8 cellular contexts compared by ENCODE assay signal in the genomic region with DNA sequence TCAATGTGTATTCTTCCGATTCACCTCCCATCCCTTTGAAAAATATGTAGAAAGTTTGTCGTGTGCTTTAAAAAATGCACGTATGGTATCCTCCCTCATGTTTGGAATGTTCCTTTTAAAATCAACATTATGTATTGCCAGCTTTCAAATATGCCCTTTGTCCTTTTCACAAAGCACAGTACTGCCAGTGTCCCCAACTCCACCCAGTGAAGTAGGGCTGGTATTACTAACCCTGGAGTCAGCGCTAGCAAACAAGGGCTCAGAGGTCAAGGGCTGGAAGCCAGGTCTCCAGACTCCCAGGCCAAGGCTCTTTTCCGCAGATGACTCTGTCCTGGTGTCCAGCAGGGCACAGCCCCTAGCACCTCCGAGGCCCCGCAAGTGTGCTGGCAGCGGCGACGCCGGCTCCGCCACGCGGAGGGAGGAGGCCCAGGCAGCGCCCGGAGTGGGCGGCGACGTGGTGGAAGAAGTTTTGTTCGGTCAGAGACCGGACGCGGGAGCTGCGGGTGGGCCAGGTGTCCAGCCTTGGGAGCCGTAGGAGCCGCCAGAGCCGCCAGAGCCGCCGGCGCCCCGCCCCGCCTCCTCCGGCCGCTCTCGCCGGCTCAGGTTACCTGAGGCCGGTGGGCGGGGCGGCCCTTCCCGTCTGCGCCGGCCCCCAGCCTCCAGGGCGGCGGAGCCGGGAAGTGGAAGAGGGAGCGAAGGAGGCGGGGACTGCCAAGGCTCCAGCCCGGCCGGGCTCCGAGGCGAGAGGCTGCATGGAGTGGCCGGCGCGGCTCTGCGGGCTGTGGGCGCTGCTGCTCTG. TPM values are rescaled to one million over a fixed set of nuclear protein-coding genes. Genes with fewer than 3 reads are reported as not detected.
A peak's percentile ranks its signal among the peaks of the same experiment; 100 is the strongest.
DNase-seq lines count a peak whose midpoint lies in the region; ATAC-seq and FAIRE-seq lines count a peak whose summit lies in the region.

A gene (plus strand): TSS at position 720 of the 799 bp plus-strand sequence. CDS start 33 bp downstream, at position 753.

- ATAC-seq in HG03521 (IDR thresholded peaks at IDR 0.05; ENCODE audit: unreplicated experiment) = no peak

- peak; percentile 68 for FAIRE-seq in colon (lab: Jason Lieb, UNC)

- peak; percentile 3 for DNase-seq in DMS153 treated with DMSO at 0.1 percent for 48 hours (lab: John Stamatoyannopoulos, UW; ENCODE audit: unreplicated experiment)
- DNase-seq in H4 (ENCODE audit: low spot score) = peak; percentile 76
- DNase-seq in NCI-H1092 treated with DMSO at 0.1 percent for 48 hours (lab: John Stamatoyannopoulos, UW) = peak; percentile 68
- peak; percentile 2 to 59 for DNase-seq in SW 1271 (lab: John Stamatoyannopoulos, UW)
- peak; percentile 54 for DNase-seq in kidney glomerular epithelial cell (lab: John Stamatoyannopoulos, UW)
- peak; percentile 51 for DNase-seq in stimulated activated CD4-positive, alpha-beta T cell treated with anti-CD3 and anti-CD28 coated beads, Interleukin-15, amount 100 ng/mL, for 24 hours

RNA-seq across cellular contexts. Expression of the gene that starts here (rescaled TPM):
- total RNA-seq in H4 (2014; rRNA removed; shearing (Covaris generic)) = 80.7 and 82.7 TPM in 2 replicates

Comparison
In these comparisons a context has a peak if more than half of its experiments do, and no peak if none do; other contexts are left out.
1. DNase-seq: peak in every context shown above with its lines; median percentile 76 in H4; 68 in NCI-H1092 treated with DMSO at 0.1 percent for 48 hours; 54 in kidney glomerular epithelial cell; 51 in stimulated activated CD4-positive, alpha-beta T cell treated with anti-CD3 and anti-CD28 coated beads, Interleukin-15, amount 100 ng/mL, for 24 hours; 30 in SW 1271; 3 in DMS153 treated with DMSO at 0.1 percent for 48 hours.